ENCODE assay signal across 10 cellular contexts in the genomic region with DNA sequence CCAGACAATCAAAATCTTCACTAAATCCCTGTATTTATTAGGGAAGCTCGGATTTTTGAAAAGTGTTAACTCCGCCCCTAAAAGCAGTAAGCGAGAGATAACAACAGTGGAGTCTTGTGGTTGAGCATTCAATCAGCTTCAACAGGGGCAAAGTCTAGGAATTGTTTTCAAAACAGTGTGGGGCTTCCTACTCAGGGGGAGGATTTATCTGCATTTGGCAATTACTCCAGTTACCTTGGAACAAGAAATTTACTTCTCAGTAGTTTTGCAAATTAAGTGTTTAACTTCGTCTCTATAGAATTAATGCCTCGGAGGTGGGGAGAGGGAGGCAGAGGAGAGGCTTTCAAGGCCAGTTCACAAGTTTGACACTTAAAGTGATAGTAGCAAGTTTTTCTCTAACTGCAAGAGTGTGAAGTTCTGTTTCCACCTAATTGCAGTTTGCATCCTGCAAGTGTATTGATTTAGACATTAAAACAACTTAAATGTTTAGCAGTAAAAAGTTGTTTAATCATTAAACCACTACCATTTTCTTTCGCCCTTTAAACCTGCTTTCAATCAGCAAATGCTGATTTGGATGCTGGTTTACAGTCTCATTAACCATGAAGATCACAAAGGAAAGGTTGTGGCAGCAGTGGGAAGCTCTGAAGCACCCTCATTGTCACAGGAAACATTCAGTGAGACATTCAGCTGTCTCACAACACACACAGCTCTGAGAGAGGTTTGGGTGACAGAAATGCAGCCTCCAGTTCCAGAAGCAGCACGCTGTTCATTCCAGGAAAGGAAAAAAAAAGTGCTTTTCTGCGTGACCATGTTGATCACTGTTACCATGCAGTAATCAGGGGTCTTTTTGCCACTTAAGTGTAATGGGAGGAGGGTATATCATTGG.
A peak's percentile ranks its signal among the peaks of the same experiment; 100 is the strongest.
DNase-seq lines count a peak whose midpoint lies in the region; ATAC-seq lines count a peak whose summit lies in the region.
"Had no signal": no experiment of that assay in that cellular context is flagged by ENCODE, and none has a peak within 500 bp of the region (broad histone marks: within the 10 kb centered on the region; RNA-seq: fewer than 3 reads in every experiment).

No MANE protein-coding gene starts in this region.

- peak; percentile 14 for DNase-seq in NAMALWA (ENCODE audit: low spot score)
- peak; percentile 63 for DNase-seq in foreskin melanocyte
- DNase-seq in trophoblast cell, result no peak
- no peak for DNase-seq in amygdala (lab: John Stamatoyannopoulos, UW)
- DNase-seq in head of caudate nucleus, result no peak
- DNase-seq in SKM-1 (lab: John Stamatoyannopoulos, UW; ENCODE audit: unreplicated experiment), result no peak
- DNase-seq: NCI-H1048, SHP77 treated with DMSO at 0.1 percent for 48 hours had no signal

- H3K4ac ChIP-seq in trophoblast cell (ENCODE audit: low read depth, low read length), result no peak overlapping the region

- no peaks in the 10 kb centered on the region for H3K79me2 ChIP-seq in trophoblast cell (ENCODE audit: control insufficient read depth, insufficient read depth, low read length, poor library complexity)

- no peak overlapping the region for H4K8ac ChIP-seq in trophoblast cell (ENCODE audit: low read depth, low read length)

- H3K14ac ChIP-seq in trophoblast cell (ENCODE audit: low read length), result no peak overlapping the region

- H3K4me1 ChIP-seq in trophoblast cell (ENCODE audit: control insufficient read depth in 1 of 2, insufficient read depth in 2 of 2, low read length in 2 of 2), result peaks cover 0 to 12% of the 10 kb centered on the region in 2 experiments

- no peak overlapping the region for H3K4me3 ChIP-seq in trophoblast cell (ENCODE audit: low read depth, low read length)

- no peaks in the 10 kb centered on the region for H3K79me1 ChIP-seq in trophoblast cell (ENCODE audit: low read length)

- no peak overlapping the region for H3K9ac ChIP-seq in trophoblast cell (ENCODE audit: low read length)

- H3K36me3 ChIP-seq in trophoblast cell (ENCODE audit: control insufficient read depth in 1 of 2, insufficient read depth in 2 of 2, low read length in 2 of 2), result peaks cover 12 to 19% of the 10 kb centered on the region in 2 experiments

- no peak overlapping the region for H3K18ac ChIP-seq in trophoblast cell (ENCODE audit: low read length)

- H3K27ac ChIP-seq in trophoblast cell (ENCODE audit: low read depth, low read length), result peak overlapping the region; percentile 21

- no peak overlapping the region for H3K4me2 ChIP-seq in trophoblast cell (ENCODE audit: low read length)

- no peak overlapping the region for H2BK5ac ChIP-seq in trophoblast cell (ENCODE audit: low read depth, low read length, poor library complexity)

- no peaks in the 10 kb centered on the region for H3K27me3 ChIP-seq in trophoblast cell (ENCODE audit: insufficient read depth, low read length)

- H3K9me3 ChIP-seq in trophoblast cell (ENCODE audit: insufficient read depth, low read depth, low read length), result no peaks in the 10 kb centered on the region

- no peak overlapping the region for H4K12ac ChIP-seq in trophoblast cell (ENCODE audit: low read depth, low read length)

- no peak overlapping the region for H2BK12ac ChIP-seq in trophoblast cell (ENCODE audit: low read length)

- no CpG with 5 or more reads among the region's 8 CpGs for WGBS in trophoblast cell (ENCODE audit: extremely low coverage, insufficient coverage, insufficient read length)

- H2BK120ac ChIP-seq in trophoblast cell (ENCODE audit: insufficient read depth, low read length, poor library complexity), result no peak overlapping the region

- intact Hi-C loops in head of caudate nucleus (cut with DNase I), result no loop called here

- no peak overlapping the region for H2AFZ ChIP-seq in trophoblast cell (ENCODE audit: insufficient read depth, low read length, poor library complexity)

- ATAC-seq in GM18511 (IDR thresholded peaks at IDR 0.05; ENCODE audit: unreplicated experiment) (peak; percentile 38), HG02840 (IDR thresholded peaks at IDR 0.05; ENCODE audit: low FRiP score, unreplicated experiment) (no peak)

- H2AK5ac ChIP-seq in trophoblast cell (ENCODE audit: low read length), result no peak overlapping the region

- no peak overlapping the region for H4K91ac ChIP-seq in trophoblast cell (ENCODE audit: low read depth, low read length)

- H3K23ac ChIP-seq in trophoblast cell (ENCODE audit: low read length), result no peak overlapping the region

Comparison
In these comparisons a context has a peak if more than half of its experiments do, and no peak if none do; other contexts are left out.
1. DNase-seq: peak in NAMALWA (single experiment) and foreskin melanocyte (single experiment); none in trophoblast cell (0 of 2), amygdala (0 of 56), head of caudate nucleus (0 of 42) and SKM-1 (single experiment).